In the genomic region with DNA sequence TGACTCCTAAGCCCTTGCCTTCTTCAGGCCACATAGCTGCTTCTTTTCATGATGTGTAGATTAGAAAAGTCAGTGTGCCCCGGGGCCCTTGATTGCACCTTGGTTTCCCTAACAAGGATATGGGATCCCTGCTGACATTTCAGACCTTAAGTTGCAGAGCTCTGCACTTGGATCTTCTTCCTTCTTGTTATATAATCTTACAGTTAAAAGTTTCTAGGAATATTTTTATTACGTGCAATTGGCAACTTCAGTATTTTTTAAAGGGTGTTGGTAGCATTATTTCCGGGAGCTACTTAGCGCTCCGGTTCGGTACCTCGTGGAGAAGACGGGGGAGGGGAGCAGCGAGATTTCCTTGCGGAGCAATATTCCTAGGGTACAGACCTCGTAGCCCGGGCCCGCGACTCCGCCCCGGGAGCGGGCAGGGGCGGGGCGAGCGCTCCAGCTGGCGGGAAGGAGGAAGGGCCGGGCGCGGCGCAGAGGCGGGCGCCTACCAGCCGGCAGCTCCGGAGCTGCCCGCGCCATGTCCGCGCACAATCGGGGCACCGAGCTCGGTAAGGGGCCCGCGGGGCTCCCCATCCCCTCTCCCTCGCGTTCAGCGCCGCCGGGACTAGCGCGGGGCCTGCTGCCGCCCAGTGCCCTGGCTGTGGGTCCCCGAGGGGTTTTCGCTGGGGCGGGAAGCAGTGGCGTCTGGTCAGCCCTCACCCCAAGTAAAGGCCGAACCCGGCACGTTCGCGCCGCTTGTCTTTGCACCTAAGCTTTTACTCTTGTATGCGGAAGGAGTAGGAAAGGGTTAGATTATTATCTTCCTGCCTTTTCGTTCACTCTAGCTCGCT, we compare ENCODE assay signal across 8 cellular contexts. TPM values are rescaled to one million over a fixed set of nuclear protein-coding genes. Genes with fewer than 3 reads are reported as not detected.
DNase-seq lines count a peak whose midpoint lies in the region; ATAC-seq and TF ChIP-seq lines count a peak whose summit lies in the region.

Gene DERA, plus strand, starts transcription at position 469 of the 833 bp plus-strand sequence. Its CDS starts 52 bp downstream, at position 521.

- no peaks in the 10 kb centered on the region for H3K9me3 ChIP-seq in RWPE2 (ENCODE audit: severe bottlenecking)
- H3K9me3 ChIP-seq in neuron (ENCODE audit: low read length) = no peaks in the 10 kb centered on the region

- H3K9ac ChIP-seq in KMS-11 = peak within 1 kb of the TSS; percentile 82

- H3K36me3 ChIP-seq in KMS-11 (ENCODE audit: insufficient read depth) (no peaks in the 10 kb centered on the region), RWPE2 (ENCODE audit: low read depth) (no peaks in the 10 kb centered on the region), neuron (ENCODE audit: insufficient read depth, low read length) (peaks cover 9% of the 10 kb centered on the region)

- H3K4me1 ChIP-seq in KMS-11 (ENCODE audit: low read depth, poor library complexity, severe bottlenecking) (peaks cover 10% of the 10 kb centered on the region), RWPE2 (ENCODE audit: insufficient read depth, poor library complexity, severe bottlenecking) (no peaks in the 10 kb centered on the region), foreskin keratinocyte (peaks cover 10% of the 10 kb centered on the region), neuron (ENCODE audit: insufficient read depth, low read length) (peaks cover 5% of the 10 kb centered on the region)

- peak; percentile 88 for ATAC-seq in GM21786 (IDR thresholded peaks at IDR 0.05; ENCODE audit: unreplicated experiment)
- peak; percentile 98 for ATAC-seq in RWPE2 (ENCODE audit: low read depth)
- ATAC-seq in foreskin keratinocyte = peak; percentile 100

- H3K27me3 ChIP-seq in KMS-11 (ENCODE audit: insufficient read depth, low read depth) = no peaks in the 10 kb centered on the region
- no peaks in the 10 kb centered on the region for H3K27me3 ChIP-seq in RWPE2 (ENCODE audit: insufficient read depth, poor library complexity, severe bottlenecking)
- no peaks in the 10 kb centered on the region for H3K27me3 ChIP-seq in foreskin keratinocyte
- no peaks in the 10 kb centered on the region for H3K27me3 ChIP-seq in neuron (ENCODE audit: insufficient read depth, low read length)

- H3K27ac ChIP-seq in KMS-11 (peak within 1 kb of the TSS; percentile 69), RWPE2 (ENCODE audit: poor library complexity, severe bottlenecking) (peak within 1 kb of the TSS; percentile 50), foreskin keratinocyte (peak within 1 kb of the TSS; percentile 94)

- no peak within 1 kb of the TSS for H3K4me3 ChIP-seq in KMS-11 (IDR thresholded peaks at IDR 0.05; ENCODE audit: insufficient read depth, low read depth, low read length)
- H3K4me3 ChIP-seq in RWPE2 (ENCODE audit: severe bottlenecking) = peak within 1 kb of the TSS; percentile 79
- peak within 1 kb of the TSS; percentile 96 for H3K4me3 ChIP-seq in neuron (ENCODE audit: low read length)

- H4K20me1 ChIP-seq in KMS-11 (ENCODE audit: insufficient read depth) = no peaks in the 10 kb centered on the region

- peak; percentile 82 for DNase-seq in EL
- peak; percentile 55 for DNase-seq in RWPE2 (ENCODE audit: low spot score)
- peak; percentile 31 for DNase-seq in activated gamma-delta T cell treated with Interleukin-2 at 50 U/mL for 16 hours
- DNase-seq in foreskin keratinocyte = peak; percentile 35 to 69

- H2AFZ ChIP-seq in KMS-11 (ENCODE audit: low read depth) = peak within 1 kb of the TSS; percentile 94
- H2AFZ ChIP-seq in neuron (ENCODE audit: low read depth, low read length) = peak within 1 kb of the TSS; percentile 97

- TF ChIP-seq CTCF in KMS-11 (conservative IDR thresholded peaks at IDR 0.05; ENCODE audit: low read depth, low read length) = no peak
- TF ChIP-seq CTCF in RWPE2 (IDR thresholded peaks at IDR 0.05; ENCODE audit: poor library complexity, severe bottlenecking) = no peak
- TF ChIP-seq CTCF in foreskin keratinocyte (conservative IDR thresholded peaks at IDR 0.05) = peak; percentile 7
- TF ChIP-seq CTCF in subcutaneous adipose tissue (IDR thresholded peaks at IDR 0.05; ENCODE audit: low read depth) = no peak

- no peaks in the 10 kb centered on the region for H3K79me2 ChIP-seq in KMS-11 (ENCODE audit: insufficient read depth, low read depth)

- H3K4me2 ChIP-seq in KMS-11 = peak within 1 kb of the TSS; percentile 93

RNA-seq across cellular contexts. Expression of gene DERA, which starts in this region (rescaled TPM):
- total RNA-seq in foreskin keratinocyte = 38.2 and 38.3 TPM in 2 replicates
- polyA plus RNA-seq in foreskin keratinocyte = 26.7 and 30.9 TPM in 2 replicates
- total RNA-seq in subcutaneous adipose tissue = 10 to 100 TPM; 33.0 to 49.1 (median 43.4) TPM

Comparison
In these comparisons a context has a peak if more than half of its experiments do, and no peak if none do; other contexts are left out.
1. DNase-seq: peak in every context shown above with its lines; median percentile 82 in EL; 55 in RWPE2; 52 in foreskin keratinocyte; 31 in activated gamma-delta T cell treated with Interleukin-2 at 50 U/mL for 16 hours.